Comparison of ENCODE assay signal across 25 cellular contexts in the genomic region with DNA sequence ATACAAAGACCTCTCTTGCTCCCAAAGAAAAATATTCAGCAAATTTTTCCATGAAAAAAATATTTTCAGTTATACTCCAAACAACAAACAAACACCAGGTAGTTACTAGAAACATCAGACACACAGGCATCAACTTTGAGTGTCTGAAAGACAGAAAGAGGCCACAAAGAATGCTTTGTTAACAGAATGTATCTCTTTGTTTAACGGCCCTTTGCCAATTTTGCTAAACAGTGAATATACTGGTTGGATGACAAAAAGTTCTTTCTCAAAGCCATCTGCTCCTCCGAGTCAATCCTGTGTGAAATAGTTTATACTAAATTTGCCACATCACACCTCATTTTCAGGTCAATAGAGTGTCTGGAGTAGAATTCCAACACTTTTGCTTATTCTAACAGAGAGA.
"Had no signal": no experiment of that assay in that cellular context is flagged by ENCODE, and none has a peak within 500 bp of the region (broad histone marks: within the 10 kb centered on the region; RNA-seq: fewer than 3 reads in every experiment).

No MANE protein-coding gene starts in this region.

- DNase-seq: activated CD4-positive, alpha-beta memory T cell treated with anti-CD3 and anti-CD28 coated beads for 36 hours; activated CD4-positive, alpha-beta T cell treated with anti-CD3 and anti-CD28 coated beads, Interleukin-2, amount 10 ng/mL, durations not matched to agents 7 days and 5 days; activated CD8-positive, alpha-beta memory T cell treated with anti-CD3 and anti-CD28 coated beads, Interleukin-2, amount 10 ng/mL, durations not matched to agents 7 days and 5 days; activated CD8-positive, alpha-beta memory T cell treated with anti-CD3 and anti-CD28 coated beads, Interleukin-2, amount 50 U/mL, for 48 hours; activated effector memory CD4-positive, alpha-beta T cell treated with Interleukin-2 at 50 U/mL for 16 hours; activated naive CD4-positive, alpha-beta T cell treated with anti-CD3 and anti-CD28 coated beads, Interleukin-2, amount 10 ng/mL, durations not matched to agents 7 days and 5 days; activated naive CD8-positive, alpha-beta T cell treated with anti-CD3 and anti-CD28 coated beads, Interleukin-2, amount 50 U/mL, for 24 hours; activated T-cell treated with anti-CD3 and anti-CD28 coated beads, Interleukin-2, amount 50 U/mL, for 48 hours; Karpas-422; KBM-7; NCI-H1105; NCI-H1417 treated with DMSO at 0.1 percent for 48 hours; NCI-H187 treated with DMSO at 0.1 percent for 48 hours; NCI-H2081; NCI-H2171 treated with DMSO at 0.1 percent for 48 hours; NCI-H226; NCI-H446 treated with DMSO at 0.1 percent for 48 hours; NCI-H524; NCI-H69; PC-3; Peyer's patch; RPMI8226; SHP77 treated with DMSO at 0.1 percent for 48 hours; SK-N-SH had no signal

- H3K4me1 ChIP-seq: Peyer's patch, SJSA1 had no signal

- H3K27ac ChIP-seq: Peyer's patch, SJSA1 had no signal

- H3K4me3 ChIP-seq: Peyer's patch, SJSA1 had no signal

- H3K9me3 ChIP-seq: SK-N-SH had no signal

- H3K36me3 ChIP-seq: Peyer's patch, SJSA1 had no signal

- H3K9ac ChIP-seq: SK-N-SH had no signal

- H3K9me2 ChIP-seq: SK-N-SH had no signal

- H3K4me2 ChIP-seq: SK-N-SH had no signal

- H3K27me3 ChIP-seq: Peyer's patch, SJSA1 had no signal
